Comparison of ENCODE assay signal across 16 cellular contexts in genomic region chr12:76554411-76555225, GRCh38. TPM values are rescaled to one million over a fixed set of nuclear protein-coding genes. Genes with fewer than 3 reads are reported as not detected.
DNase-seq lines count a peak whose midpoint lies in the region; ATAC-seq and TF ChIP-seq lines count a peak whose summit lies in the region.
"Had no signal": no experiment of that assay in that cellular context is flagged by ENCODE, and none has a peak within 500 bp of the region (broad histone marks: within the 10 kb centered on the region; RNA-seq: fewer than 3 reads in every experiment).

No MANE protein-coding gene starts in this region.

- no peak overlapping the region for H3K9ac ChIP-seq in OCI-LY1 (ENCODE audit: low read length)

- H3F3A ChIP-seq in OCI-LY1 (ENCODE audit: insufficient read depth, low read length), result no peaks in the 10 kb centered on the region

- no peaks in the 10 kb centered on the region for H3K27me3 Mint-ChIP-seq in central memory CD8-positive, alpha-beta T cell
- H3K27me3 Mint-ChIP-seq in stimulated activated naive B cell treated with anti-CD40 and anti-IgM and Interleukin-4, amounts not matched to agents 10 μg/mL and 1 μg/mL and 100 μg/mL, for 72 hours, result no peaks in the 10 kb centered on the region

- H2AFZ ChIP-seq in OCI-LY1 (ENCODE audit: low read length), result no peak overlapping the region

- no peaks in the 10 kb centered on the region for H4K20me1 ChIP-seq in OCI-LY1 (ENCODE audit: insufficient read depth, low read length)

- peaks cover 56% of the 10 kb centered on the region for H3K4me1 Mint-ChIP-seq in central memory CD8-positive, alpha-beta T cell
- H3K4me1 Mint-ChIP-seq in stimulated activated naive B cell treated with anti-CD40 and anti-IgM and Interleukin-4, amounts not matched to agents 10 μg/mL and 1 μg/mL and 100 μg/mL, for 72 hours, result peaks cover 32 to 66% of the 10 kb centered on the region in 2 donors

- peaks cover 20% of the 10 kb centered on the region for H3K36me3 Mint-ChIP-seq in central memory CD8-positive, alpha-beta T cell (ENCODE audit: insufficient read depth)
- peaks cover 16 to 19% of the 10 kb centered on the region in 2 donors for H3K36me3 Mint-ChIP-seq in stimulated activated naive B cell treated with anti-CD40 and anti-IgM and Interleukin-4, amounts not matched to agents 10 μg/mL and 1 μg/mL and 100 μg/mL, for 72 hours

- H3K27me3 ChIP-seq in left ventricle myocardium inferior (ENCODE audit: low read depth), result no peaks in the 10 kb centered on the region
- no peaks in the 10 kb centered on the region for H3K27me3 ChIP-seq in OCI-LY1 (ENCODE audit: insufficient read depth, low read length)
- no peaks in the 10 kb centered on the region for H3K27me3 ChIP-seq in dorsolateral prefrontal cortex
- H3K27me3 ChIP-seq: gastrocnemius medialis, SJSA1 had no signal

- H3K9me2 ChIP-seq in OCI-LY1 (ENCODE audit: low read depth, low read length), result no peaks in the 10 kb centered on the region

- H3K4me3 Mint-ChIP-seq in central memory CD8-positive, alpha-beta T cell, result no peak overlapping the region
- peak overlapping the region; percentile 36 to 47 for H3K4me3 Mint-ChIP-seq in stimulated activated naive B cell treated with anti-CD40 and anti-IgM and Interleukin-4, amounts not matched to agents 10 μg/mL and 1 μg/mL and 100 μg/mL, for 72 hours

- H3K4me3 ChIP-seq in left ventricle myocardium inferior (no peak overlapping the region), OCI-LY1 (ENCODE audit: low read depth, low read length, poor library complexity, severe bottlenecking) (no peak overlapping the region), dorsolateral prefrontal cortex (peak overlapping the region in 2 of 59 donors; percentile 34 to 87)
- H3K4me3 ChIP-seq: gastrocnemius medialis, SJSA1 had no signal

- peaks cover 71% of the 10 kb centered on the region for H3K79me2 ChIP-seq in OCI-LY1 (ENCODE audit: insufficient read depth, low read length)

- H3K9me3 ChIP-seq in left ventricle myocardium inferior (replicated peaks), result no peaks in the 10 kb centered on the region
- no peaks in the 10 kb centered on the region for H3K9me3 ChIP-seq in OCI-LY1 (ENCODE audit: low read length)
- H3K9me3 ChIP-seq: gastrocnemius medialis, SJSA1 had no signal

- H3K9me3 Mint-ChIP-seq in central memory CD8-positive, alpha-beta T cell, result no peaks in the 10 kb centered on the region
- H3K9me3 Mint-ChIP-seq in stimulated activated naive B cell treated with anti-CD40 and anti-IgM and Interleukin-4, amounts not matched to agents 10 μg/mL and 1 μg/mL and 100 μg/mL, for 72 hours, result peaks cover 0 to 2% of the 10 kb centered on the region in 2 donors

- peak overlapping the region; percentile 21 for H3K4me2 ChIP-seq in OCI-LY1 (ENCODE audit: low read length)

- TF ChIP-seq CTCF in left ventricle myocardium inferior (IDR thresholded peaks at IDR 0.05; ENCODE audit: borderline replicate concordance) (no peak), OCI-LY1 (IDR thresholded peaks at IDR 0.05; ENCODE audit: low read length) (no peak), dorsolateral prefrontal cortex (IDR thresholded peaks at IDR 0.05 in 54 of 56, conservative IDR thresholded peaks at IDR 0.05 in 2 of 56; ENCODE audit: low read depth in 1 of 56, partially characterized antibody in 56 of 56) (no peak)

- H3K27ac Mint-ChIP-seq in central memory CD8-positive, alpha-beta T cell (ENCODE audit: low read depth), result peak overlapping the region; percentile 70
- peak overlapping the region; percentile 90 for H3K27ac Mint-ChIP-seq in stimulated activated naive B cell treated with anti-CD40 and anti-IgM and Interleukin-4, amounts not matched to agents 10 μg/mL and 1 μg/mL and 100 μg/mL, for 72 hours

- H3K36me3 ChIP-seq in left ventricle myocardium inferior (no peaks in the 10 kb centered on the region), OCI-LY1 (ENCODE audit: insufficient read depth, low read length) (no peaks in the 10 kb centered on the region)

- DNase-seq in left ventricle myocardium inferior (no peak), cardiac septum (ENCODE audit: low spot score) (no peak), T1000 (lab: John Stamatoyannopoulos, UW) (no peak), dorsolateral prefrontal cortex (no peak), NCI-H774 (lab: John Stamatoyannopoulos, UW) (no peak)
- no peak for DNase-seq in central memory CD8-positive, alpha-beta T cell (ENCODE audit: low spot score in 2 of 2)
- DNase-seq in stimulated activated naive B cell treated with anti-CD40 and anti-IgM and Interleukin-4, amounts not matched to agents 10 μg/mL and 1 μg/mL and 100 μg/mL, for 72 hours, result no peak
- DNase-seq: activated naive CD4-positive, alpha-beta T cell treated with anti-CD3 and anti-CD28 coated beads, Interleukin-2, amount 50 U/mL, for 16 hours; gastrocnemius medialis; NCI-H1930; NCI-H526; posterior cingulate gyrus; substantia nigra had no signal

- H3K27ac ChIP-seq in left ventricle myocardium inferior (replicated peaks) (peak overlapping the region; percentile 48), OCI-LY1 (ENCODE audit: low read depth, low read length, poor library complexity, severe bottlenecking) (peak overlapping the region; percentile 60), dorsolateral prefrontal cortex (peak overlapping the region in 1 of 59 donors; percentile 19)
- H3K27ac ChIP-seq: gastrocnemius medialis, SJSA1, VCaP had no signal

- ATAC-seq in central memory CD8-positive, alpha-beta T cell (replicated peaks; ENCODE audit: extremely low read depth, poor library complexity, severe bottlenecking), result no peak
- ATAC-seq in stimulated activated naive B cell treated with anti-CD40 and anti-IgM and Interleukin-4, amounts not matched to agents 10 μg/mL and 1 μg/mL and 100 μg/mL, for 72 hours (replicated peaks), result peak; percentile 33 to 36
- ATAC-seq: gastrocnemius medialis had no signal

- intact Hi-C loops in left ventricle myocardium inferior (cut with micrococcal nuclease) (no loop called here), cardiac septum (cut with DNase I) (loop anchor here (5.0 to 10.0 kb wide), 3 partner anchors 92 to 470 kb away; partner anchors contain the start of genes BBS10 and NAP1L1), dorsolateral prefrontal cortex (cut with DNase I) (loop anchor here (5.0 to 10.0 kb wide), 4 partner anchors 208 to 522 kb away; partner anchors contain the start of genes ZDHHC17 (in 2 of the 2), BBS10 (in 1 of the 2) and PHLDA1 (in 1 of the 2))

- H3K4me1 ChIP-seq in left ventricle myocardium inferior, result peaks cover 97% of the 10 kb centered on the region
- H3K4me1 ChIP-seq in OCI-LY1 (ENCODE audit: insufficient read depth, low read length, severe bottlenecking), result peaks cover 65% of the 10 kb centered on the region

RNA-seq across cellular contexts. Expression of gene OSBPL8, which starts 5.0 kb away (rescaled TPM):
- total RNA-seq in left ventricle myocardium inferior, result 28.9 TPM
- 43.2 TPM for total RNA-seq in cardiac septum
- 100 to 1,000 TPM in 38 of 120 experiments, 10 to 100 TPM in 82; 57.8 to 129 (median 93.5) TPM for total RNA-seq in dorsolateral prefrontal cortex
